Comparison of ENCODE assay signal across 8 cellular contexts in genomic region chr19:45968626-45969025, GRCh38. TPM values are rescaled to one million over a fixed set of nuclear protein-coding genes. Genes with fewer than 3 reads are reported as not detected.
"Had no signal": no experiment of that assay in that cellular context is flagged by ENCODE, and none has a peak within 500 bp of the region (broad histone marks: within the 10 kb centered on the region; RNA-seq: fewer than 3 reads in every experiment).

No MANE protein-coding gene starts in this region.

- H3K9me3 ChIP-seq: HAP-1 had no signal

- H3K36me3 ChIP-seq: HAP-1 had no signal

- DNase-seq: GM23248, GOT3, H7, IMR-90 had no signal

- H3K4me3 ChIP-seq: GM23248, HAP-1, K562 had no signal

- H3K27ac ChIP-seq: GM23248 had no signal

- H3K4me1 ChIP-seq: HAP-1 had no signal

RNA-seq across cellular contexts. Expression of gene NOVA2, which starts 5.0 kb away (rescaled TPM):
- total RNA-seq: GM23248, HT-29, IMR-90, K562 had no signal
- polyA plus RNA-seq: GM23248, K562 had no signal

RNA-seq across cellular contexts. Expression of gene NANOS2, which starts 54.0 kb away (rescaled TPM):
- total RNA-seq: GM23248, H4, H7, HT-29, IMR-90, K562 had no signal
- polyA plus RNA-seq: GM23248, IMR-90, K562 had no signal

RNA-seq across cellular contexts. Expression of gene PGLYRP1, which starts 54.2 kb away (rescaled TPM):
- total RNA-seq: GM23248, H4, H7, HT-29, IMR-90, K562 had no signal
- polyA plus RNA-seq: GM23248, IMR-90, K562 had no signal
